Comparison of ENCODE assay signal across 3 cellular contexts in genomic region chr13:102522251-102522650, GRCh38.
DNase-seq lines count a peak whose midpoint lies in the region; TF ChIP-seq lines count a peak whose summit lies in the region.
"Not testable (repeated sequence)": the region's sequence is repeated elsewhere in the genome, so short reads cannot be mapped to it uniquely, and the experiment has no call there.

No MANE protein-coding gene starts in this region.

- H3K27ac Mint-ChIP-seq in Caco-2 (ENCODE audit: unreplicated experiment), result not testable (repeated sequence)

- DNase-seq in Caco-2, result not testable (repeated sequence)
- DNase-seq in NCI-H69 (lab: John Stamatoyannopoulos, UW) (peak; percentile 36), NCI-H748 (lab: John Stamatoyannopoulos, UW; ENCODE audit: unreplicated experiment) (peak; percentile 11)

- TF ChIP-seq CTCF in Caco-2 (IDR thresholded peaks at IDR 0.05; ENCODE audit: insufficient read depth in 1 of 2, low read depth in 1 of 2, low read length in 1 of 2, severe bottlenecking in 1 of 2, unreplicated experiment in 1 of 2), result not testable (repeated sequence)

- peak overlapping the region; percentile 37 for H3K4me3 Mint-ChIP-seq in Caco-2 (ENCODE audit: unreplicated experiment)

- not testable (repeated sequence) for H3K9me3 ChIP-seq in Caco-2

- not testable (repeated sequence) for H3K4me1 ChIP-seq in Caco-2

- not testable (repeated sequence) for H3K4me3 ChIP-seq in Caco-2 (ENCODE audit: low read depth, low read length)

- H3K27me3 ChIP-seq in Caco-2 (replicated peaks; ENCODE audit: control insufficient read depth, insufficient read depth, low read length), result not testable (repeated sequence)

- CTCF ChIA-PET in Caco-2 (lab: Charles Lee), result not testable (repeated sequence)

- intact Hi-C loops in Caco-2 (cut with micrococcal nuclease; ENCODE audit: unreplicated experiment), result not testable (repeated sequence)

- not testable (repeated sequence) for H3K27me3 Mint-ChIP-seq in Caco-2 (ENCODE audit: insufficient read depth, unreplicated experiment)

- POLR2A ChIA-PET in Caco-2 (lab: Charles Lee), result not testable (repeated sequence)

- H3K36me3 Mint-ChIP-seq in Caco-2 (ENCODE audit: insufficient read depth, unreplicated experiment), result not testable (repeated sequence)

- not testable (repeated sequence) for H3K36me3 ChIP-seq in Caco-2 (ENCODE audit: control insufficient read depth, insufficient read depth, low read length)

- H3K9me3 Mint-ChIP-seq in Caco-2 (ENCODE audit: unreplicated experiment), result not testable (repeated sequence)

- H3K4me1 Mint-ChIP-seq in Caco-2 (ENCODE audit: low read depth, unreplicated experiment), result not testable (repeated sequence)

- not testable (repeated sequence) for BruUV-seq in Caco-2 (replicated peaks; lab: Mats Ljungman, UMichigan)
